In the genomic region with DNA sequence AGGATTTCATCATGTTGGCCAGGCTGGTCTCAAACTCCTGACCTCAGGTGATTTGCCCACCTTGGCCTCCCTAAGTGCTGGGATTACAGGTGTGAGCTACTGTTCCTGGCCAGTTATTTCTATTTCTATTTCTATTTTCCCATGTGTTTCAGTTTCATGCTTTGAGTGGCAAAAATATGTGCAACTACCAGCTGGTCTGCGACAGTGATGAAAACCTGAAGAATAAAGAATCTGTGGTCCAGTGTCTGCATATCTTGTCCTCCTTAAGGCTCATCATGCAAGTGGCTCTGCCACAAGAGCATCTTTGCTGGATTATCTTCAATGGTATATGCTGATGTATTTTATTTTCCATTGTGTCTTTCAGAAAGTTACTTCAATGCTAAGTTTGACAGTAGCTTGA, we compare ENCODE assay signal across 7 cellular contexts. TPM values are rescaled to one million over a fixed set of nuclear protein-coding genes. Genes with fewer than 3 reads are reported as not detected.
"Had no signal": no experiment of that assay in that cellular context is flagged by ENCODE, and none has a peak within 500 bp of the region (broad histone marks: within the 10 kb centered on the region; RNA-seq: fewer than 3 reads in every experiment).

No MANE protein-coding gene starts in this region.

- H2AFZ ChIP-seq: GM23248 had no signal

- ATAC-seq: HepG2 had no signal

- DNase-seq: GM23248, GOT3, H9, HCEC 1CT, KBM-7 had no signal

- H3K9ac ChIP-seq: GM23248 had no signal

- FAIRE-seq: HepG2 had no signal

- H3K27ac ChIP-seq: GM23248, HL-60 had no signal

- H3K4me3 ChIP-seq: GM23248 had no signal

RNA-seq across cellular contexts. Expression of gene CFAP54, which starts 17.4 kb away (rescaled TPM):
- total RNA-seq: HepG2 had no signal
